8 cellular contexts compared by ENCODE assay signal in the genomic region with DNA sequence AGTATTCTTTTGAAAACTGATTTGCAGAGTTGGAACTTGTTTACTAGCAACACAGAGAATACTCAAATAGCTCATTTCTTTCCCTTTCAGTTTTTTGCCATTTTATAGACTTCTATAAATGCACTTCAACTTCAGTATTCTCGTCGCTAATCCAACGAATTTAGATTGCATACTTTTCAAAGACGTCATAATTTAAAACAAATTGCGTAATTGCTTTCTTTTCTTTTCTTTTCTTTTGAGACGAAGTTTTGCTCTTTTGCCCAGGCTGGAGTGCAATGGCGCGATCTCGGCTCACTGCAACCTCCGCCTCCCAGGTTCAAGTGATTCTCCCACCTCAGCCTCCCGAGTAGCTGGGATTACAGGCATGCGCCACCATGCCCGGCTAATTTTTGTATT. TPM values are rescaled to one million over a fixed set of nuclear protein-coding genes. Genes with fewer than 3 reads are reported as not detected.
A peak's percentile ranks its signal among the peaks of the same experiment; 100 is the strongest.
DNase-seq lines count a peak whose midpoint lies in the region; ATAC-seq and TF ChIP-seq lines count a peak whose summit lies in the region.
"Not testable (repeated sequence)": the region's sequence is repeated elsewhere in the genome, so short reads cannot be mapped to it uniquely, and the experiment has no call there.

No MANE protein-coding gene starts in this region.

- ATAC-seq in left lung = not testable (repeated sequence)

- H4K8ac ChIP-seq in neuronal stem cell (ENCODE audit: low read depth, low read length) = not testable (repeated sequence)

- H3K9ac ChIP-seq in neuronal stem cell (ENCODE audit: low read depth, low read length, poor library complexity) = not testable (repeated sequence)
- H3K9ac ChIP-seq in stomach smooth muscle (ENCODE audit: low read length in 2 of 2) = peak overlapping the region; percentile 62 to 87

- H3K79me1 ChIP-seq in neuronal stem cell (ENCODE audit: low read depth, low read length) = not testable (repeated sequence)

- peak overlapping the region; percentile 91 for H2AFZ ChIP-seq in ACC112 (ENCODE audit: low read length, unreplicated experiment)
- H2AFZ ChIP-seq in neuronal stem cell (ENCODE audit: low read length) = peak overlapping the region; percentile 99

- 72 to 79% (median 76%) methylated on average over 13 of the region's 13 CpGs for WGBS in adrenal gland, 4 donors
- WGBS in esophagus muscularis mucosa = 82% methylated on average over 13 of the region's 13 CpGs
- WGBS in neuronal stem cell (ENCODE audit: extremely low coverage in 2 of 2, insufficient read length in 2 of 2, insufficient replicate concordance in 1 of 2), 2 donors = no CpG with 5 or more reads among the region's 13 CpGs

- not testable (repeated sequence) for H3K23ac ChIP-seq in neuronal stem cell (ENCODE audit: low read depth, low read length, poor library complexity)

- H3K9me3 Mint-ChIP-seq in IgD-negative memory B cell = not testable (repeated sequence)

- peak overlapping the region in 2 of 3 donors; percentile 92 to 98 for H3K27ac Mint-ChIP-seq in IgD-negative memory B cell

- not testable (repeated sequence) for H2BK5ac ChIP-seq in neuronal stem cell (ENCODE audit: low read length)

- not testable (repeated sequence) for DNase-seq in adrenal gland; esophagus muscularis mucosa (ENCODE audit: extremely low spot score); left lung; neuronal stem cell (ENCODE audit: low spot score)

- TF ChIP-seq CTCF in VCaP (conservative IDR thresholded peaks at IDR 0.05); adrenal gland (IDR thresholded peaks at IDR 0.05); esophagus muscularis mucosa (IDR thresholded peaks at IDR 0.05); left lung (IDR thresholded peaks at IDR 0.05): not testable (repeated sequence)

- H2AK5ac ChIP-seq in neuronal stem cell (ENCODE audit: low read depth, low read length) = not testable (repeated sequence)

- not testable (repeated sequence) for H2BK120ac ChIP-seq in neuronal stem cell (ENCODE audit: low read depth, low read length)

- intact Hi-C loops in adrenal gland (cut with DNase I) = loop anchor here in 1 of 2 donors (2.0 to 5.0 kb wide), 2 partner anchors 48 to 154 kb away; a partner anchor contains a TSS
- intact Hi-C loops in esophagus muscularis mucosa (cut with DNase I) = loop anchor here (2.0 to 5.0 kb wide), 2 partner anchors 59 to 154 kb away; a partner anchor contains a TSS
- intact Hi-C loops in left lung (cut with DNase I) = not testable (repeated sequence)

- TF ChIP-seq POLR2A in adrenal gland (IDR thresholded peaks at IDR 0.05); esophagus muscularis mucosa (IDR thresholded peaks at IDR 0.05; ENCODE audit: low read depth): not testable (repeated sequence)

- peaks cover 35% of the 10 kb centered on the region for H3K79me2 ChIP-seq in ACC112 (ENCODE audit: control insufficient read depth, insufficient read depth, low read length, unreplicated experiment)

- H3K27ac ChIP-seq in ACC112 (ENCODE audit: low read depth, low read length); neuronal stem cell (replicated peaks; ENCODE audit: low read length): not testable (repeated sequence)
- H3K27ac ChIP-seq in VCaP (peak overlapping the region; percentile 89), adrenal gland (peak overlapping the region in 3 of 5 donors; percentile 97 to 100 (median 97)), esophagus muscularis mucosa (replicated peaks in 1 of 4) (peak overlapping the region; percentile 97 to 99 (median 99)), left lung (peak overlapping the region; percentile 92 to 96), stomach smooth muscle (ENCODE audit: low read length) (peak overlapping the region; percentile 80)

- not testable (repeated sequence) for H3K4me2 ChIP-seq in neuronal stem cell (ENCODE audit: insufficient read depth, low read length, poor library complexity, severe bottlenecking)

- not testable (repeated sequence) for H3K4ac ChIP-seq in neuronal stem cell (ENCODE audit: low read length)

- peak overlapping the region in 1 of 4 donors; percentile 25 for H3K4me3 Mint-ChIP-seq in IgD-negative memory B cell

- not testable (repeated sequence) for H3K14ac ChIP-seq in neuronal stem cell (ENCODE audit: low read length)

- TF ChIP-seq EP300 in esophagus muscularis mucosa (IDR thresholded peaks at IDR 0.05) = not testable (repeated sequence)

- H3K18ac ChIP-seq in neuronal stem cell (ENCODE audit: low read length) = not testable (repeated sequence)

- H3K36me3 Mint-ChIP-seq in IgD-negative memory B cell = not testable (repeated sequence)

- H3K36me3 ChIP-seq in ACC112 (ENCODE audit: insufficient read depth, low read length); adrenal gland (replicated peaks in 1 of 2); esophagus muscularis mucosa; left lung; neuronal stem cell (replicated peaks in 1 of 2; ENCODE audit: control insufficient read depth in 2 of 2, insufficient read depth in 2 of 2, low read length in 2 of 2); stomach smooth muscle (ENCODE audit: control insufficient read depth in 2 of 2, insufficient read depth in 2 of 2, low read length in 2 of 2): not testable (repeated sequence)

- not testable (repeated sequence) for H3K9me3 ChIP-seq in adrenal gland (replicated peaks in 1 of 3); esophagus muscularis mucosa; left lung; neuronal stem cell (replicated peaks in 1 of 2; ENCODE audit: control insufficient read depth in 2 of 2, insufficient read depth in 1 of 2, low read depth in 1 of 2, low read length in 2 of 2); stomach smooth muscle (ENCODE audit: control insufficient read depth in 2 of 2, low read length in 2 of 2)

- peaks cover 17 to 18% (median 17%) of the 10 kb centered on the region in 3 donors for H3K4me1 Mint-ChIP-seq in IgD-negative memory B cell

- not testable (repeated sequence) for H2BK12ac ChIP-seq in neuronal stem cell (ENCODE audit: low read length)

- not testable (repeated sequence) for H3K27me3 ChIP-seq in ACC112 (ENCODE audit: insufficient read depth, low read length); adrenal gland; esophagus muscularis mucosa; left lung; neuronal stem cell (ENCODE audit: control insufficient read depth in 3 of 3, insufficient read depth in 3 of 3, low read depth in 1 of 3, low read length in 3 of 3); stomach smooth muscle (ENCODE audit: control insufficient read depth in 1 of 2, insufficient read depth in 2 of 2, low read length in 2 of 2)

- H3K27me3 Mint-ChIP-seq in IgD-negative memory B cell = not testable (repeated sequence)

- not testable (repeated sequence) for H4K91ac ChIP-seq in neuronal stem cell (ENCODE audit: low read depth, low read length, poor library complexity)

- H3K4me3 ChIP-seq in ACC112 (ENCODE audit: low read depth, low read length) (peak overlapping the region; percentile 92), adrenal gland (peak overlapping the region in 1 of 4 donors; percentile 99), esophagus muscularis mucosa (peak overlapping the region in 1 of 4 donors; percentile 88), neuronal stem cell (ENCODE audit: low read length in 2 of 2) (peak overlapping the region in 1 of 2 donors; percentile 91), stomach smooth muscle (ENCODE audit: low read length in 2 of 2) (peak overlapping the region in 1 of 2 donors; percentile 92)
- not testable (repeated sequence) for H3K4me3 ChIP-seq in left lung

- H3K4me1 ChIP-seq in ACC112 (ENCODE audit: control insufficient read depth, insufficient read depth, low read length, unreplicated experiment) (peaks cover 15% of the 10 kb centered on the region), adrenal gland (replicated peaks in 1 of 2) (peaks cover 14 to 28% of the 10 kb centered on the region in 2 donors), esophagus muscularis mucosa (peaks cover 16 to 38% (median 23%) of the 10 kb centered on the region in 4 donors), left lung (peaks cover 7 to 18% of the 10 kb centered on the region in 2 donors), stomach smooth muscle (ENCODE audit: control insufficient read depth, insufficient read depth, low read length) (peaks cover 12% of the 10 kb centered on the region)
- H3K4me1 ChIP-seq in neuronal stem cell (ENCODE audit: control insufficient read depth in 2 of 2, insufficient read depth in 1 of 2, low read depth in 1 of 2, low read length in 2 of 2) = not testable (repeated sequence)

- H2BK15ac ChIP-seq in neuronal stem cell (ENCODE audit: low read length) = not testable (repeated sequence)

RNA-seq across cellular contexts. Expression of a gene that starts 1.2 kb away (rescaled TPM):
- polyA plus RNA-seq in IgD-negative memory B cell (15.8 TPM), adrenal gland (10 to 100 TPM; 28.6 to 46.9 (median 31.9) TPM)
- total RNA-seq in adrenal gland (10 to 100 TPM; 20.9 to 66.2 (median 47.5) TPM), esophagus muscularis mucosa (10 to 100 TPM; 26.7 to 47.7 (median 31.4) TPM), left lung (10 to 100 TPM; 43.7 to 51.1 TPM)
- 29.5 TPM for polyA plus RNA-seq in neuronal stem cell (2013, experiment 1 of 2)
- polyA plus RNA-seq in neuronal stem cell (2013, experiment 2 of 2) = 28.3 TPM
